ENCODE assay signal across 22 cellular contexts in the genomic region with DNA sequence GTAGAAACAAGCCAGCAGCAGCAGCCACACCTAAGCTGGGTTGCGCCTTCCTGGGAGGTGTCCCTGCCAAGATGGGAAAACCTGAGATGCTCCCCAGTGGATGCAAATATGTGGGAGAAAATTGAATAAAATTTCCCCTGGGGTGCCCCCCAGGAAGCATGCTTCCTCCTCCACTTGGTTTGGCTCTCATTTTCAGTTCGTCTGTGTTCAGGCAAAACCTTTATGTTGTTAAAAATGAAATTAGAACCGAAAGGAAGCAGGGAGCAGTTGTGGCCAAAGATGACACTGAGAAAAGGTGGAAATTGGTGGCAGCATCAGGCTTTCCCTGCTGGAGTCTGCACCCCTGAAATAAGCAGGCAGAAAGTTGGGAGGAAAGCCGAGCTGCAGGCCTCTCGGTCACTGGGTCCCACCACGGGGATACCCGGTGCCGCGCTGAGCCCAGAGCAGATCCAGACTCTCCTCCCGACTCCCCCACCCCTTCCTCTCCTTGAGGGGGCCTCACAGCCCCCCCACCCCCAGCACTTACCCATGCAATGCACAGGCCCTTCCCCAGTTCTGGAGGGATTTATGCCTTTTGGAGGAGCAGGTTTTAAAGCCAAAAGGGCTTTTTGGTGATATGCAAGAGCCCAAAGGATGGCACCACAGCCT.
A peak's percentile ranks its signal among the peaks of the same experiment; 100 is the strongest.
DNase-seq lines count a peak whose midpoint lies in the region; ATAC-seq, FAIRE-seq and TF ChIP-seq lines count a peak whose summit lies in the region.
"Had no signal": no experiment of that assay in that cellular context is flagged by ENCODE, and none has a peak within 500 bp of the region (broad histone marks: within the 10 kb centered on the region; RNA-seq: fewer than 3 reads in every experiment).

No MANE protein-coding gene starts in this region.

- no peaks in the 10 kb centered on the region for H3K9me3 ChIP-seq in left ventricle myocardium inferior (replicated peaks)
- no peaks in the 10 kb centered on the region for H3K9me3 ChIP-seq in GM12878 (replicated peaks; ENCODE audit: control insufficient read depth, insufficient read depth, low read length)
- H3K9me3 ChIP-seq: A549, Caco-2 had no signal

- H3K27ac ChIP-seq in left ventricle myocardium inferior (replicated peaks): no peak overlapping the region
- H3K27ac ChIP-seq in GM23338 (ENCODE audit: low read depth): no peak overlapping the region
- H3K27ac ChIP-seq in GM12878 (ENCODE audit: control insufficient read depth, insufficient read depth): no peak overlapping the region
- H3K27ac ChIP-seq: 22Rv1, A549, C4-2B had no signal

- H2AFZ ChIP-seq in GM23338 (no peak overlapping the region), GM12878 (ENCODE audit: control insufficient read depth, low read depth, low read length) (no peak overlapping the region; the same call in 1 of the 2 replicates)

- H3K36me3 Mint-ChIP-seq in GM23338 (ENCODE audit: low read depth): no peaks in the 10 kb centered on the region
- H3K36me3 Mint-ChIP-seq: IgD-negative memory B cell had no signal

- H3K27ac Mint-ChIP-seq in GM23338: no peak overlapping the region
- H3K27ac Mint-ChIP-seq: CD4-positive, alpha-beta T cell; HFFc6; IgD-negative memory B cell had no signal

- H3K9ac ChIP-seq in GM12878 (ENCODE audit: control insufficient read depth, insufficient read depth, low read length): no peak overlapping the region

- DNase-seq in Right ventricle myocardium inferior (ENCODE audit: missing footprints) (peak; percentile 65), left ventricle myocardium inferior (no peak), GM23338 (ENCODE audit: low spot score) (no peak), GM12878 (ENCODE audit: low read depth, low spot score) (no peak), occipital lobe (lab: John Stamatoyannopoulos, UW) (no peak)
- no peak for DNase-seq in stimulated activated CD4-positive, alpha-beta T cell treated with anti-CD3 and anti-CD28 coated beads, Interleukin-12 subunit alpha, Interleukin-12 subunit beta, amount 100 ng/mL, for 4 hours
- no peak for DNase-seq in effector CD4-positive, alpha-beta T cell
- DNase-seq: AML-193; Caco-2; CD4-positive, alpha-beta T cell; GDM1; HCEC 1CT; HFFc6; KBM-7 had no signal

- CTCF ChIA-PET in GM12878 (lab: Yijun Ruan, JAX): no interaction called here

- ATAC-seq in Right ventricle myocardium inferior: no peak
- peak; percentile 28; the same call in 2 of the 3 replicates for ATAC-seq in GM23338
- no peak for ATAC-seq in GM12878
- ATAC-seq in HG03108 (IDR thresholded peaks at IDR 0.05; ENCODE audit: unreplicated experiment): no peak
- ATAC-seq: A549, HepG2 had no signal

- WGBS in GM12878 (ENCODE audit: insufficient coverage, insufficient replicate concordance, low lambda C conversion rate, missing lambda C conversion rate): 56% methylated on average over 10 of the region's 10 CpGs

- no peak for TF ChIP-seq EP300 in GM12878 (IDR thresholded peaks at IDR 0.05; ENCODE audit: borderline replicate concordance in 1 of 2, control insufficient read depth in 1 of 2, low read depth in 2 of 2, low read length in 2 of 2)

- H3K4me1 ChIP-seq in left ventricle myocardium inferior (no peaks in the 10 kb centered on the region), GM23338 (ENCODE audit: insufficient read depth) (no peaks in the 10 kb centered on the region), GM12878 (ENCODE audit: control insufficient read depth, insufficient read depth, low read length) (no peaks in the 10 kb centered on the region)
- H3K4me1 ChIP-seq: A549, Caco-2 had no signal

- H3F3A ChIP-seq in GM23338 (replicated peaks; ENCODE audit: low read depth): no peaks in the 10 kb centered on the region

- no peak overlapping the region for H3K4me3 Mint-ChIP-seq in GM23338
- H3K4me3 Mint-ChIP-seq: CD4-positive, alpha-beta T cell; HFFc6; IgD-negative memory B cell had no signal

- TF ChIP-seq RAD21 in GM12878 (IDR thresholded peaks at IDR 0.05; ENCODE audit: insufficient read depth, low read depth, low read length): no peak

- H3K27me3 ChIP-seq in left ventricle myocardium inferior (ENCODE audit: low read depth): peaks cover 63% of the 10 kb centered on the region
- H3K27me3 ChIP-seq in GM23338 (ENCODE audit: insufficient read depth): no peaks in the 10 kb centered on the region
- H3K27me3 ChIP-seq in GM12878 (replicated peaks in 1 of 2; ENCODE audit: control insufficient read depth in 2 of 2, insufficient read depth in 2 of 2, low read length in 1 of 2): no peaks in the 10 kb centered on the region

- H3K9me2 ChIP-seq in GM23338 (ENCODE audit: insufficient read depth): peaks cover 3% of the 10 kb centered on the region; the same call in 1 of the 2 replicates

- intact Hi-C loops in Right ventricle myocardium inferior (cut with DNase I): no loop called here
- intact Hi-C loops in left ventricle myocardium inferior (cut with micrococcal nuclease): no loop called here
- intact Hi-C loops in GM12878 (cut with micrococcal nuclease; ENCODE audit: unreplicated experiment): no loop called here

- no peak for TF ChIP-seq POLR2A in GM12878 (IDR thresholded peaks at IDR 0.05; ENCODE audit: low read depth, low read length)

- no TSS peak for BruUV-seq in GM12878 (replicated peaks; lab: Mats Ljungman, UMichigan)

- H3K36me3 ChIP-seq in left ventricle myocardium inferior (no peaks in the 10 kb centered on the region), GM23338 (ENCODE audit: insufficient read depth) (no peaks in the 10 kb centered on the region), GM12878 (ENCODE audit: control insufficient read depth in 2 of 2, insufficient read depth in 2 of 2, low read length in 1 of 2) (no peaks in the 10 kb centered on the region)

- SMC1A ChIA-PET in GM12878 (lab: Charles Lee; ENCODE audit: uncharacterized antibody, unreplicated experiment): interaction anchor here (1.0 to 1.3 kb wide), 2 partner anchors 8 to 10 kb away, joined by 3 to 4 read pairs; no protein-coding TSS in a partner anchor

- in situ Hi-C loops in GM12878 (cut with MboI): no loop called here

- POLR2A ChIA-PET in GM12878 (lab: Charles Lee): no interaction called here

- no peaks in the 10 kb centered on the region for H4K20me1 ChIP-seq in GM23338 (replicated peaks; ENCODE audit: insufficient read depth)
- H4K20me1 ChIP-seq in GM12878 (ENCODE audit: control insufficient read depth, insufficient read depth): no peaks in the 10 kb centered on the region

- H3K9me3 Mint-ChIP-seq in GM23338: no peaks in the 10 kb centered on the region
- H3K9me3 Mint-ChIP-seq: CD4-positive, alpha-beta T cell; HFFc6 had no signal

- peaks cover 3% of the 10 kb centered on the region for H3K27me3 Mint-ChIP-seq in GM23338 (ENCODE audit: insufficient read depth, low read depth, poor library complexity)

- RAD21 ChIA-PET in GM12878 (lab: Charles Lee; ENCODE audit: unreplicated experiment): no interaction called here

- no peaks in the 10 kb centered on the region for H3K4me1 Mint-ChIP-seq in GM23338
- H3K4me1 Mint-ChIP-seq: IgD-negative memory B cell had no signal

- TF ChIP-seq CTCF in left ventricle myocardium inferior (IDR thresholded peaks at IDR 0.05; ENCODE audit: borderline replicate concordance) (no peak), GM23338 (conservative IDR thresholded peaks at IDR 0.05; ENCODE audit: low read depth in 2 of 2) (no peak), GM12878 (IDR thresholded peaks at IDR 0.05 in 2 of 3, conservative IDR thresholded peaks at IDR 0.05 in 1 of 3; ENCODE audit: control insufficient read depth in 2 of 3, extremely low read depth in 1 of 3, insufficient read depth in 1 of 3, low read depth in 3 of 3, low read length in 3 of 3) (no peak)

- H3K4me2 ChIP-seq in GM23338: no peak overlapping the region
- no peak overlapping the region for H3K4me2 ChIP-seq in GM12878 (ENCODE audit: control insufficient read depth, insufficient read depth)
- H3K4me2 ChIP-seq: A549 had no signal

- FAIRE-seq in GM12878 (lab: Jason Lieb, UNC): peak; percentile 44
- FAIRE-seq: A549, D721Med, GM12891, HepG2 had no signal

- no peak overlapping the region for H3K4me3 ChIP-seq in left ventricle myocardium inferior
- no peak overlapping the region for H3K4me3 ChIP-seq in GM23338
- H3K4me3 ChIP-seq in GM12878: no peak overlapping the region
- H3K4me3 ChIP-seq: A549 had no signal

- H3K79me2 ChIP-seq in GM23338 (replicated peaks; ENCODE audit: insufficient read depth) (no peaks in the 10 kb centered on the region), GM12878 (ENCODE audit: control insufficient read depth, insufficient read depth, low read length) (no peaks in the 10 kb centered on the region)

TF ChIP-seq in GM23338, 12 proteins besides CTCF, POLR2A, EP300 and RAD21 (continues in another document):
- TF ChIP-seq JUNB (IDR thresholded peaks at IDR 0.05; ENCODE audit: unreplicated experiment) (no peak), NANOG (IDR thresholded peaks at IDR 0.05; ENCODE audit: borderline replicate concordance) (no peak), ZNF114 (CRISPR knock-in tag; IDR thresholded peaks at IDR 0.05) (no peak), CREB1 (CRISPR knock-in tag; IDR thresholded peaks at IDR 0.05; ENCODE audit: low read depth) (no peak)

TF ChIP-seq in GM12878, 131 proteins besides CTCF, POLR2A, EP300 and RAD21 (continues in another document):
- TF ChIP-seq POLR2AphosphoS2 (IDR thresholded peaks at IDR 0.05; ENCODE audit: low read depth, low read length) (no peak), PAX8 (IDR thresholded peaks at IDR 0.05) (no peak), ETV6 (conservative IDR thresholded peaks at IDR 0.05 in 1 of 2, IDR thresholded peaks at IDR 0.05 in 1 of 2; ENCODE audit: borderline replicate concordance in 1 of 2, low read depth in 1 of 2) (peak in 1 of 2 experiments; percentile 77; a peak in 1 of 4 replicates), RUNX3 (IDR thresholded peaks at IDR 0.05; ENCODE audit: low read length) (peak; percentile 46; the same call in 1 of the 2 replicates), NFIC (IDR thresholded peaks at IDR 0.05; ENCODE audit: low read depth, low read length) (peak; percentile 53; the same call in 1 of the 2 replicates), NFXL1 (IDR thresholded peaks at IDR 0.05; ENCODE audit: borderline replicate concordance) (no peak), CEBPB (IDR thresholded peaks at IDR 0.05; ENCODE audit: borderline replicate concordance in 1 of 2, low read depth in 2 of 2, low read length in 2 of 2) (no peak), EED (IDR thresholded peaks at IDR 0.05; ENCODE audit: low read depth) (peak; percentile 81)
- TF ChIP-seq, protein P1, sequence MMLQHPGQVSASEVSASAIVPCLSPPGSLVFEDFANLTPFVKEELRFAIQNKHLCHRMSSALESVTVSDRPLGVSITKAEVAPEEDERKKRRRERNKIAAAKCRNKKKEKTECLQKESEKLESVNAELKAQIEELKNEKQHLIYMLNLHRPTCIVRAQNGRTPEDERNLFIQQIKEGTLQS (IDR thresholded peaks at IDR 0.05; ENCODE audit: borderline replicate concordance, extremely low read depth, low read depth, low read length): no peak
